8 cellular contexts compared by ENCODE assay signal in the genomic region with DNA sequence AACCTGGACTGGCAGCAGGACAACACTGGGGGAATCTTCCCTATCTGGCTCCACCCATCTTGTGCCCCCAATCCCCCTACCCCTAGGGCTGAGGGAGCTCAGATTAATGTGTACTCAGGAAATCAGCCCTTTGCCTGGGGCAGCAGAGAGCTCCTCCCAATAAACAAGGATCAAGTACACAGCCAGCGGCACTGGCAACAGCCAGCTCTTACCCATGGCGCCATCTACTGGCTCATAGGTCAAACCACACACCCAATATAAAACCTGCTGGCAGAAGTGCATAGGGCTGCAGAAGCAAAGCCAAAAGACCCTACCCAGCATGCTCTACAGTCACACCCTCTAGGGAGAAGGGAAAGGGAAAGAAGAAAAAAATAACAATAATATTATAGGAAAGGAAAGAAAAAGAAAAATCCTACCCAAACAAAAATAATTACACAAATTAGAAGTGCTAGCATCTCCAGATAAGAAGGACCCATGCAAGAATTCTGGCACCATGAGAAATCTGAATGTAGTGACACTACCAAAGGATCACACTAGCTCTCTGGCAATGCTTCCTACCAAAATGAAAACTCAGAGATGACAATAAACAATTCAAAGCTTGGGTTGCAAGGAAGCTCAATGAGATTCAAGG.
DNase-seq lines count a peak whose midpoint lies in the region; ATAC-seq and TF ChIP-seq lines count a peak whose summit lies in the region.
"Not testable (repeated sequence)": the region's sequence is repeated elsewhere in the genome, so short reads cannot be mapped to it uniquely, and the experiment has no call there.

No MANE protein-coding gene starts in this region.

- H3K4me1 Mint-ChIP-seq in activated CD8-positive, alpha-beta T cell treated with anti-CD3 and anti-CD28 coated beads, Interleukin-2, amount 10 ng/mL, durations not matched to agents 7 days and 5 days (ENCODE audit: low read depth) = not testable (repeated sequence)

- POLR2A ChIA-PET in activated CD8-positive, alpha-beta T cell treated with anti-CD3 and anti-CD28 coated beads, Interleukin-2, amount 10 ng/mL, durations not matched to agents 7 days and 5 days (lab: Charles Lee) = not testable (repeated sequence)

- TF ChIP-seq CTCF in 22Rv1 (IDR thresholded peaks at IDR 0.05) = peak; percentile 70

- in situ Hi-C loops in G401 (cut with HindIII; ENCODE audit: low sequenced_read_pairs) = not testable (repeated sequence)

- H3K27me3 Mint-ChIP-seq in activated CD8-positive, alpha-beta T cell treated with anti-CD3 and anti-CD28 coated beads, Interleukin-2, amount 10 ng/mL, durations not matched to agents 7 days and 5 days (ENCODE audit: low read depth) = not testable (repeated sequence)

- peak; percentile 4 for DNase-seq in G401 (ENCODE audit: low spot score)
- peak; percentile 32 for DNase-seq in LoVo (ENCODE audit: low spot score)
- peak; percentile 2 to 56 for DNase-seq in NCI-H446 (lab: John Stamatoyannopoulos, UW)
- DNase-seq in SHP77 (lab: John Stamatoyannopoulos, UW) = peak; percentile 29 to 38
- peak; percentile 25 for DNase-seq in activated CD8-positive, alpha-beta T cell treated with anti-CD3 and anti-CD28 coated beads, Interleukin-2, amount 10 ng/mL, durations not matched to agents 7 days and 5 days
- peak; percentile 28 for DNase-seq in globus pallidus (ENCODE audit: low spot score)
- DNase-seq in mucosa of gallbladder (ENCODE audit: low spot score) = peak; percentile 13

- not testable (repeated sequence) for H3K9me3 Mint-ChIP-seq in activated CD8-positive, alpha-beta T cell treated with anti-CD3 and anti-CD28 coated beads, Interleukin-2, amount 10 ng/mL, durations not matched to agents 7 days and 5 days (ENCODE audit: insufficient read depth)

- not testable (repeated sequence) for H3K27ac ChIP-seq in 22Rv1

- not testable (repeated sequence) for H3K27ac Mint-ChIP-seq in activated CD8-positive, alpha-beta T cell treated with anti-CD3 and anti-CD28 coated beads, Interleukin-2, amount 10 ng/mL, durations not matched to agents 7 days and 5 days

- not testable (repeated sequence) for H3K36me3 Mint-ChIP-seq in activated CD8-positive, alpha-beta T cell treated with anti-CD3 and anti-CD28 coated beads, Interleukin-2, amount 10 ng/mL, durations not matched to agents 7 days and 5 days (ENCODE audit: low read depth)

- H3K4me3 Mint-ChIP-seq in activated CD8-positive, alpha-beta T cell treated with anti-CD3 and anti-CD28 coated beads, Interleukin-2, amount 10 ng/mL, durations not matched to agents 7 days and 5 days = not testable (repeated sequence)

- CTCF ChIA-PET in activated CD8-positive, alpha-beta T cell treated with anti-CD3 and anti-CD28 coated beads, Interleukin-2, amount 10 ng/mL, durations not matched to agents 7 days and 5 days (lab: Charles Lee) = not testable (repeated sequence)

- ATAC-seq in activated CD8-positive, alpha-beta T cell treated with anti-CD3 and anti-CD28 coated beads, Interleukin-2, amount 10 ng/mL, durations not matched to agents 7 days and 5 days = not testable (repeated sequence)
